ENCODE assay signal across 1 cellular context in the genomic region with DNA sequence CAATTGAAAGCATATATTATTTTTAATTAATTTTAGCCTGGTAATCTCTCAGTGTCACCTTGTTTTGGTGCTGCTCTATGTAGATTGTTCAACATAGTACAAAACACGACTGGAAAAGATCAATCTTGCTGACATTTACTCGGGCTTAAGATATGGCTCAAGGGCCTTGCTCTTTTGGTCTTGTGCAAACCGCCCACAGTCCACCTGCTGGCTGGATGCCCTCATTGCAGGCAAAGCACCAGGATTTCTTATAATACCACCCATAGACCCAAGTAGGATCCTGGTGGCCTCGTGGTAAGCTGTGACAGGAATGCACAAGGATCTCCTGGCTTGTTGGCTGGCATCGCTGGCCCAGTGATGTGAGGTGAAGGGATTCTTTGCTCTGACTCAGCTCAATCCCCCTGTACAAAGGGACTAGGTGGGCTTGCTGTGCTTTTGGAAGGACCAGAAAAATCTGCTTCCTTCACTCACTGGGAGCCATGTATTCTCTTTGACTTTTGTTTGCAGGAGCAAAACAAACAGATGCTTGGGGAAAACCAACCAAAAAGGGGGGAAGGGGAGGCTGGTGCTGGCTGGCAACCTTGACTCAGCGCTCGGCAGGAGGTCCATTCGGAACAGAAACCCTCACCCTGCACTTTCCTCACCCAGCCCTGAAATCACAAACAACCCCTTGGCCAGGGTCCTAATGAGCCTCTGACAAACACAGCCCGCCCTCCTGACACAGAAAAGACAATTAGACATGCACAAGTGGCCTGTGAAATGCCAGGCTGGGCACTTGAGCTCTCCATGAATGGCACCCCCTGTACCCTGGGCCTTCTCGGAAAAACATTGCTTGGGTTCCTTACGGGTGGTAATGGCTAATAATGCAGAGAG.
A peak's percentile ranks its signal among the peaks of the same experiment; 100 is the strongest.
TF ChIP-seq lines count a peak whose summit lies in the region.

No MANE protein-coding gene starts in this region.

TF ChIP-seq in HepG2, 621 proteins besides CTCF, POLR2A, EP300 and RAD21 (continued from another document):
- TF ChIP-seq, protein P1, sequence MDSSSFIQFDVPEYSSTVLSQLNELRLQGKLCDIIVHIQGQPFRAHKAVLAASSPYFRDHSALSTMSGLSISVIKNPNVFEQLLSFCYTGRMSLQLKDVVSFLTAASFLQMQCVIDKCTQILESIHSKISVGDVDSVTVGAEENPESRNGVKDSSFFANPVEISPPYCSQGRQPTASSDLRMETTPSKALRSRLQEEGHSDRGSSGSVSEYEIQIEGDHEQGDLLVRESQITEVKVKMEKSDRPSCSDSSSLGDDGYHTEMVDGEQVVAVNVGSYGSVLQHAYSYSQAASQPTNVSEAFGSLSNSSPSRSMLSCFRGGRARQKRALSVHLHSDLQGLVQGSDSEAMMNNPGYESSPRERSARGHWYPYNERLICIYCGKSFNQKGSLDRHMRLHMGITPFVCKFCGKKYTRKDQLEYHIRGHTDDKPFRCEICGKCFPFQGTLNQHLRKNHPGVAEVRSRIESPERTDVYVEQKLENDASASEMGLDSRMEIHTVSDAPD (CRISPR knock-in tag; IDR thresholded peaks at IDR 0.05), result peak; percentile 50; the same call in 1 of the 2 replicates
- TF ChIP-seq SRSF1 (optimal IDR thresholded peaks at IDR 0.05; ENCODE audit: low read depth, low read length) (no peak), ZNF343 (CRISPR knock-in tag; IDR thresholded peaks at IDR 0.05) (no peak), PCBP1 (IDR thresholded peaks at IDR 0.05; ENCODE audit: borderline replicate concordance, low read depth, low read length) (no peak), ZZZ3 (CRISPR knock-in tag; IDR thresholded peaks at IDR 0.05; ENCODE audit: borderline replicate concordance) (no peak), FOSL2 (CRISPR knock-in tag; IDR thresholded peaks at IDR 0.05) (no peak; the same call in 1 of the 2 replicates), HMGA1 (CRISPR knock-in tag; conservative IDR thresholded peaks at IDR 0.05) (no peak), SP4 (CRISPR knock-in tag; IDR thresholded peaks at IDR 0.05) (no peak), ASH2L (IDR thresholded peaks at IDR 0.05; ENCODE audit: insufficient read length, low read depth, low read length) (peak; percentile 21), BCL6 (CRISPR knock-in tag; IDR thresholded peaks at IDR 0.05) (peak; percentile 34; the same call in 1 of the 2 replicates), ZNF331 (CRISPR knock-in tag; IDR thresholded peaks at IDR 0.05) (peak; percentile 45; the same call in 1 of the 2 replicates), TBP (CRISPR knock-in tag; IDR thresholded peaks at IDR 0.05) (no peak), ZNF569 (CRISPR knock-in tag; IDR thresholded peaks at IDR 0.05; ENCODE audit: borderline replicate concordance) (no peak), PHF20 (CRISPR knock-in tag; IDR thresholded peaks at IDR 0.05) (no peak), KLF6 (CRISPR knock-in tag; IDR thresholded peaks at IDR 0.05) (0 out of 2 replicates have a peak, but pooled peaks have one; percentile 58)
- TF ChIP-seq, protein P2, sequence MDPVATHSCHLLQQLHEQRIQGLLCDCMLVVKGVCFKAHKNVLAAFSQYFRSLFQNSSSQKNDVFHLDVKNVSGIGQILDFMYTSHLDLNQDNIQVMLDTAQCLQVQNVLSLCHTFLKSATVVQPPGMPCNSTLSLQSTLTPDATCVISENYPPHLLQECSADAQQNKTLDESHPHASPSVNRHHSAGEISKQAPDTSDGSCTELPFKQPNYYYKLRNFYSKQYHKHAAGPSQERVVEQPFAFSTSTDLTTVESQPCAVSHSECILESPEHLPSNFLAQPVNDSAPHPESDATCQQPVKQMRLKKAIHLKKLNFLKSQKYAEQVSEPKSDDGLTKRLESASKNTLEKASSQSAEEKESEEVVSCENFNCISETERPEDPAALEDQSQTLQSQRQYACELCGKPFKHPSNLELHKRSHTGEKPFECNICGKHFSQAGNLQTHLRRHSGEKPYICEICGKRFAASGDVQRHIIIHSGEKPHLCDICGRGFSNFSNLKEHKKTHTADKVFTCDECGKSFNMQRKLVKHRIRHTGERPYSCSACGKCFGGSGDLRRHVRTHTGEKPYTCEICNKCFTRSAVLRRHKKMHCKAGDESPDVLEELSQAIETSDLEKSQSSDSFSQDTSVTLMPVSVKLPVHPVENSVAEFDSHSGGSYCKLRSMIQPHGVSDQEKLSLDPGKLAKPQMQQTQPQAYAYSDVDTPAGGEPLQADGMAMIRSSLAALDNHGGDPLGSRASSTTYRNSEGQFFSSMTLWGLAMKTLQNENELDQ (CRISPR knock-in tag; IDR thresholded peaks at IDR 0.05; ENCODE audit: borderline replicate concordance), result no peak
- TF ChIP-seq, protein P3, sequence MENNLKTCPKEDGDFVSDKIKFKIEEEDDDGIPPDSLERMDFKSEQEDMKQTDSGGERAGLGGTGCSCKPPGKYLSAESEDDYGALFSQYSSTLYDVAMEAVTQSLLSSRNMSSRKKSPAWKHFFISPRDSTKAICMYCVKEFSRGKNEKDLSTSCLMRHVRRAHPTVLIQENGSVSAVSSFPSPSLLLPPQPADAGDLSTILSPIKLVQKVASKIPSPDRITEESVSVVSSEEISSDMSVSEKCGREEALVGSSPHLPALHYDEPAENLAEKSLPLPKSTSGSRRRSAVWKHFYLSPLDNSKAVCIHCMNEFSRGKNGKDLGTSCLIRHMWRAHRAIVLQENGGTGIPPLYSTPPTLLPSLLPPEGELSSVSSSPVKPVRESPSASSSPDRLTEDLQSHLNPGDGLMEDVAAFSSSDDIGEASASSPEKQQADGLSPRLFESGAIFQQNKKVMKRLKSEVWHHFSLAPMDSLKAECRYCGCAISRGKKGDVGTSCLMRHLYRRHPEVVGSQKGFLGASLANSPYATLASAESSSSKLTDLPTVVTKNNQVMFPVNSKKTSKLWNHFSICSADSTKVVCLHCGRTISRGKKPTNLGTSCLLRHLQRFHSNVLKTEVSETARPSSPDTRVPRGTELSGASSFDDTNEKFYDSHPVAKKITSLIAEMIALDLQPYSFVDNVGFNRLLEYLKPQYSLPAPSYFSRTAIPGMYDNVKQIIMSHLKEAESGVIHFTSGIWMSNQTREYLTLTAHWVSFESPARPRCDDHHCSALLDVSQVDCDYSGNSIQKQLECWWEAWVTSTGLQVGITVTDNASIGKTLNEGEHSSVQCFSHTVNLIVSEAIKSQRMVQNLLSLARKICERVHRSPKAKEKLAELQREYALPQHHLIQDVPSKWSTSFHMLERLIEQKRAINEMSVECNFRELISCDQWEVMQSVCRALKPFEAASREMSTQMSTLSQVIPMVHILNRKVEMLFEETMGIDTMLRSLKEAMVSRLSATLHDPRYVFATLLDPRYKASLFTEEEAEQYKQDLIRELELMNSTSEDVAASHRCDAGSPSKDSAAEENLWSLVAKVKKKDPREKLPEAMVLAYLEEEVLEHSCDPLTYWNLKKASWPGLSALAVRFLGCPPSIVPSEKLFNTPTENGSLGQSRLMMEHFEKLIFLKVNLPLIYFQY (CRISPR knock-in tag; IDR thresholded peaks at IDR 0.05; ENCODE audit: borderline replicate concordance), result no peak
- TF ChIP-seq, protein P4, sequence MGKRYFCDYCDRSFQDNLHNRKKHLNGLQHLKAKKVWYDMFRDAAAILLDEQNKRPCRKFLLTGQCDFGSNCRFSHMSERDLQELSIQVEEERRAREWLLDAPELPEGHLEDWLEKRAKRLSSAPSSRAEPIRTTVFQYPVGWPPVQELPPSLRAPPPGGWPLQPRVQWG (CRISPR knock-in tag; IDR thresholded peaks at IDR 0.05; ENCODE audit: borderline replicate concordance, low read depth), result no peak
- TF ChIP-seq, protein P5, sequence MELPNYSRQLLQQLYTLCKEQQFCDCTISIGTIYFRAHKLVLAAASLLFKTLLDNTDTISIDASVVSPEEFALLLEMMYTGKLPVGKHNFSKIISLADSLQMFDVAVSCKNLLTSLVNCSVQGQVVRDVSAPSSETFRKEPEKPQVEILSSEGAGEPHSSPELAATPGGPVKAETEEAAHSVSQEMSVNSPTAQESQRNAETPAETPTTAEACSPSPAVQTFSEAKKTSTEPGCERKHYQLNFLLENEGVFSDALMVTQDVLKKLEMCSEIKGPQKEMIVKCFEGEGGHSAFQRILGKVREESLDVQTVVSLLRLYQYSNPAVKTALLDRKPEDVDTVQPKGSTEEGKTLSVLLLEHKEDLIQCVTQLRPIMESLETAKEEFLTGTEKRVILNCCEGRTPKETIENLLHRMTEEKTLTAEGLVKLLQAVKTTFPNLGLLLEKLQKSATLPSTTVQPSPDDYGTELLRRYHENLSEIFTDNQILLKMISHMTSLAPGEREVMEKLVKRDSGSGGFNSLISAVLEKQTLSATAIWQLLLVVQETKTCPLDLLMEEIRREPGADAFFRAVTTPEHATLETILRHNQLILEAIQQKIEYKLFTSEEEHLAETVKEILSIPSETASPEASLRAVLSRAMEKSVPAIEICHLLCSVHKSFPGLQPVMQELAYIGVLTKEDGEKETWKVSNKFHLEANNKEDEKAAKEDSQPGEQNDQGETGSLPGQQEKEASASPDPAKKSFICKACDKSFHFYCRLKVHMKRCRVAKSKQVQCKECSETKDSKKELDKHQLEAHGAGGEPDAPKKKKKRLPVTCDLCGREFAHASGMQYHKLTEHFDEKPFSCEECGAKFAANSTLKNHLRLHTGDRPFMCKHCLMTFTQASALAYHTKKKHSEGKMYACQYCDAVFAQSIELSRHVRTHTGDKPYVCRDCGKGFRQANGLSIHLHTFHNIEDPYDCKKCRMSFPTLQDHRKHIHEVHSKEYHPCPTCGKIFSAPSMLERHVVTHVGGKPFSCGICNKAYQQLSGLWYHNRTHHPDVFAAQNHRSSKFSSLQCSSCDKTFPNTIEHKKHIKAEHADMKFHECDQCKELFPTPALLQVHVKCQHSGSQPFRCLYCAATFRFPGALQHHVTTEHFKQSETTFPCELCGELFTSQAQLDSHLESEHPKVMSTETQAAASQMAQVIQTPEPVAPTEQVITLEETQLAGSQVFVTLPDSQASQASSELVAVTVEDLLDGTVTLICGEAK (IDR thresholded peaks at IDR 0.05), result no peak
- TF ChIP-seq, protein P5 (CRISPR knock-in tag; IDR thresholded peaks at IDR 0.05), result no peak; the same call in 1 of the 2 replicates
- TF ChIP-seq, protein P6, sequence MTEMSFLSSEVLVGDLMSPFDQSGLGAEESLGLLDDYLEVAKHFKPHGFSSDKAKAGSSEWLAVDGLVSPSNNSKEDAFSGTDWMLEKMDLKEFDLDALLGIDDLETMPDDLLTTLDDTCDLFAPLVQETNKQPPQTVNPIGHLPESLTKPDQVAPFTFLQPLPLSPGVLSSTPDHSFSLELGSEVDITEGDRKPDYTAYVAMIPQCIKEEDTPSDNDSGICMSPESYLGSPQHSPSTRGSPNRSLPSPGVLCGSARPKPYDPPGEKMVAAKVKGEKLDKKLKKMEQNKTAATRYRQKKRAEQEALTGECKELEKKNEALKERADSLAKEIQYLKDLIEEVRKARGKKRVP (CRISPR knock-in tag; IDR thresholded peaks at IDR 0.05), result no peak
- TF ChIP-seq, protein P7, sequence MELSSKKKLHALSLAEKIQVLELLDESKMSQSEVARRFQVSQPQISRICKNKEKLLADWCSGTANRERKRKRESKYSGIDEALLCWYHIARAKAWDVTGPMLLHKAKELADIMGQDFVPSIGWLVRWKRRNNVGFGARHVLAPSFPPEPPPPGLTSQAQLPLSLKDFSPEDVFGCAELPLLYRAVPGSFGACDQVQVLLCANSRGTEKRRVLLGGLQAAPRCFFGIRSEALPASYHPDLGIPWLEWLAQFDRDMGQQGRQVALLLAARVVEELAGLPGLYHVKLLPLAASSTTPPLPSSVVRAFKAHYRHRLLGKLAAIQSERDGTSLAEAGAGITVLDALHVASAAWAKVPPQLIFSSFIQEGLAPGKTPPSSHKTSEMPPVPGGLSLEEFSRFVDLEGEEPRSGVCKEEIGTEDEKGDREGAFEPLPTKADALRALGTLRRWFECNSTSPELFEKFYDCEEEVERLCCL (CRISPR knock-in tag; IDR thresholded peaks at IDR 0.05; ENCODE audit: borderline replicate concordance), result no peak
- TF ChIP-seq, protein P8, sequence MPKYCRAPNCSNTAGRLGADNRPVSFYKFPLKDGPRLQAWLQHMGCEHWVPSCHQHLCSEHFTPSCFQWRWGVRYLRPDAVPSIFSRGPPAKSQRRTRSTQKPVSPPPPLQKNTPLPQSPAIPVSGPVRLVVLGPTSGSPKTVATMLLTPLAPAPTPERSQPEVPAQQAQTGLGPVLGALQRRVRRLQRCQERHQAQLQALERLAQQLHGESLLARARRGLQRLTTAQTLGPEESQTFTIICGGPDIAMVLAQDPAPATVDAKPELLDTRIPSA (CRISPR knock-in tag; IDR thresholded peaks at IDR 0.05; ENCODE audit: borderline replicate concordance), result no peak
- TF ChIP-seq, protein P9, sequence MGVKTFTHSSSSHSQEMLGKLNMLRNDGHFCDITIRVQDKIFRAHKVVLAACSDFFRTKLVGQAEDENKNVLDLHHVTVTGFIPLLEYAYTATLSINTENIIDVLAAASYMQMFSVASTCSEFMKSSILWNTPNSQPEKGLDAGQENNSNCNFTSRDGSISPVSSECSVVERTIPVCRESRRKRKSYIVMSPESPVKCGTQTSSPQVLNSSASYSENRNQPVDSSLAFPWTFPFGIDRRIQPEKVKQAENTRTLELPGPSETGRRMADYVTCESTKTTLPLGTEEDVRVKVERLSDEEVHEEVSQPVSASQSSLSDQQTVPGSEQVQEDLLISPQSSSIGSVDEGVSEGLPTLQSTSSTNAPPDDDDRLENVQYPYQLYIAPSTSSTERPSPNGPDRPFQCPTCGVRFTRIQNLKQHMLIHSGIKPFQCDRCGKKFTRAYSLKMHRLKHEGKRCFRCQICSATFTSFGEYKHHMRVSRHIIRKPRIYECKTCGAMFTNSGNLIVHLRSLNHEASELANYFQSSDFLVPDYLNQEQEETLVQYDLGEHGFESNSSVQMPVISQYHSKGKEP (CRISPR knock-in tag; IDR thresholded peaks at IDR 0.05), result no peak
- TF ChIP-seq, protein P10, sequence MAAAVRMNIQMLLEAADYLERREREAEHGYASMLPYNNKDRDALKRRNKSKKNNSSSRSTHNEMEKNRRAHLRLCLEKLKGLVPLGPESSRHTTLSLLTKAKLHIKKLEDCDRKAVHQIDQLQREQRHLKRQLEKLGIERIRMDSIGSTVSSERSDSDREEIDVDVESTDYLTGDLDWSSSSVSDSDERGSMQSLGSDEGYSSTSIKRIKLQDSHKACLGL (CRISPR knock-in tag; IDR thresholded peaks at IDR 0.05), result no peak
